ENCODE assay signal across 1 cellular context in genomic region chr22:41197046-41197807, GRCh38.
A peak's percentile ranks its signal among the peaks of the same experiment; 100 is the strongest.
TF ChIP-seq lines count a peak whose summit lies in the region.

No MANE protein-coding gene starts in this region.

TF ChIP-seq in HepG2, 621 proteins besides CTCF, POLR2A, EP300 and RAD21 (continued from another document and continues in another):
- no peak for TF ChIP-seq ZBTB10 (CRISPR knock-in tag; IDR thresholded peaks at IDR 0.05; ENCODE audit: borderline replicate concordance)
- TF ChIP-seq ZNF879 (CRISPR knock-in tag; IDR thresholded peaks at IDR 0.05), result no peak
- peak; percentile 37; the same call in 1 of the 2 replicates for TF ChIP-seq PITX1 (CRISPR knock-in tag; IDR thresholded peaks at IDR 0.05)
- TF ChIP-seq AGO2 (optimal IDR thresholded peaks at IDR 0.05; ENCODE audit: low read depth, low read length), result peak; percentile 30
- TF ChIP-seq ETV6 (CRISPR knock-in tag; conservative IDR thresholded peaks at IDR 0.05), result 0 out of 2 replicates have a peak, but pooled peaks have one; percentile 32
- peak; percentile 52; the same call in 1 of the 2 replicates for TF ChIP-seq POLR2AphosphoS5 (IDR thresholded peaks at IDR 0.05; ENCODE audit: low read depth, low read length)
- no peak for TF ChIP-seq ZNF746 (CRISPR knock-in tag; IDR thresholded peaks at IDR 0.05)
- no peak for TF ChIP-seq ETV5 (CRISPR knock-in tag; IDR thresholded peaks at IDR 0.05; ENCODE audit: borderline replicate concordance)
- TF ChIP-seq RELA (CRISPR knock-in tag; IDR thresholded peaks at IDR 0.05), result no peak
- TF ChIP-seq SOX13 (IDR thresholded peaks at IDR 0.05), result no peak
- TF ChIP-seq SOX13 (CRISPR knock-in tag; conservative IDR thresholded peaks at IDR 0.05 in 1 of 2, IDR thresholded peaks at IDR 0.05 in 1 of 2), result no peak
- peak; percentile 47; the same call in 1 of the 2 replicates for TF ChIP-seq PHF8 (CRISPR knock-in tag; IDR thresholded peaks at IDR 0.05)
- no peak for TF ChIP-seq BCLAF1 (IDR thresholded peaks at IDR 0.05)
- TF ChIP-seq ZNF530 (CRISPR knock-in tag; IDR thresholded peaks at IDR 0.05; ENCODE audit: low read depth), result no peak
- TF ChIP-seq PLSCR1 (CRISPR knock-in tag; IDR thresholded peaks at IDR 0.05; ENCODE audit: borderline replicate concordance), result no peak
- TF ChIP-seq CCDC6 (CRISPR knock-in tag; IDR thresholded peaks at IDR 0.05), result no peak
- peak; percentile 52; the same call in 1 of the 2 replicates for TF ChIP-seq KDM5B (CRISPR knock-in tag; IDR thresholded peaks at IDR 0.05; ENCODE audit: borderline replicate concordance)
- TF ChIP-seq NCOA5 (CRISPR knock-in tag; IDR thresholded peaks at IDR 0.05), result no peak
- TF ChIP-seq PAX8 (CRISPR knock-in tag; IDR thresholded peaks at IDR 0.05; ENCODE audit: borderline replicate concordance), result no peak
- 0 out of 2 replicates have a peak, but pooled peaks have one; percentile 61 for TF ChIP-seq ZNF749 (CRISPR knock-in tag; IDR thresholded peaks at IDR 0.05; ENCODE audit: borderline replicate concordance)
- no peak for TF ChIP-seq FOXK1 (CRISPR knock-in tag; IDR thresholded peaks at IDR 0.05; ENCODE audit: borderline replicate concordance, low read depth)
- no peak for TF ChIP-seq ZNF615 (CRISPR knock-in tag; IDR thresholded peaks at IDR 0.05; ENCODE audit: borderline replicate concordance)
- TF ChIP-seq MED13 (CRISPR knock-in tag; IDR thresholded peaks at IDR 0.05), result no peak
- TF ChIP-seq ZBTB39 (CRISPR knock-in tag; IDR thresholded peaks at IDR 0.05), result no peak
- no peak for TF ChIP-seq HIVEP1 (CRISPR knock-in tag; IDR thresholded peaks at IDR 0.05)
- no peak for TF ChIP-seq ZNF407 (CRISPR knock-in tag; IDR thresholded peaks at IDR 0.05; ENCODE audit: not compliant biosample characterization)
- no peak for TF ChIP-seq SNRNP70 (IDR thresholded peaks at IDR 0.05; ENCODE audit: low read depth, low read length)
- TF ChIP-seq MIER3 (CRISPR knock-in tag; IDR thresholded peaks at IDR 0.05; ENCODE audit: borderline replicate concordance), result no peak; the same call in 1 of the 2 replicates
- no peak for TF ChIP-seq ZNF235 (CRISPR knock-in tag; IDR thresholded peaks at IDR 0.05; ENCODE audit: borderline replicate concordance)
- TF ChIP-seq ZNF501 (CRISPR knock-in tag; IDR thresholded peaks at IDR 0.05), result no peak
- TF ChIP-seq NKX3-1 (CRISPR knock-in tag; IDR thresholded peaks at IDR 0.05), result no peak
- no peak for TF ChIP-seq DPF2 (CRISPR knock-in tag; IDR thresholded peaks at IDR 0.05; ENCODE audit: borderline replicate concordance, low read depth)
- no peak for TF ChIP-seq TRIM22 (IDR thresholded peaks at IDR 0.05)
- TF ChIP-seq KDM4B (CRISPR knock-in tag; IDR thresholded peaks at IDR 0.05), result no peak
- no peak for TF ChIP-seq NFE2L2 (IDR thresholded peaks at IDR 0.05; ENCODE audit: low read length)
- TF ChIP-seq ZIK1 (CRISPR knock-in tag; IDR thresholded peaks at IDR 0.05; ENCODE audit: borderline replicate concordance, low read depth), result 0 out of 2 replicates have a peak, but pooled peaks have one; percentile 51
- no peak for TF ChIP-seq ZNF3 (CRISPR knock-in tag; IDR thresholded peaks at IDR 0.05)
- TF ChIP-seq SETDB1 (CRISPR knock-in tag; IDR thresholded peaks at IDR 0.05; ENCODE audit: borderline replicate concordance), result no peak
- TF ChIP-seq ATF4 (CRISPR knock-in tag; IDR thresholded peaks at IDR 0.05), result no peak
- no peak for TF ChIP-seq RFX5 (IDR thresholded peaks at IDR 0.05; ENCODE audit: low read depth, low read length)
- TF ChIP-seq SIX1 (CRISPR knock-in tag; IDR thresholded peaks at IDR 0.05; ENCODE audit: borderline replicate concordance), result no peak
- TF ChIP-seq CHD4 (IDR thresholded peaks at IDR 0.05; ENCODE audit: borderline replicate concordance, low read length), result no peak
- TF ChIP-seq ZNF30 (CRISPR knock-in tag; IDR thresholded peaks at IDR 0.05), result no peak
